In genomic region chr12:89880695-89881350, GRCh38 we compare ENCODE assay signal across 1 cellular context.
TF ChIP-seq lines count a peak whose summit lies in the region.

No MANE protein-coding gene starts in this region.

TF ChIP-seq in GM12878, 131 proteins besides CTCF, POLR2A, EP300 and RAD21 (continued from another document):
- no peak for TF ChIP-seq ZNF592 (IDR thresholded peaks at IDR 0.05)
- no peak for TF ChIP-seq NFYA (IDR thresholded peaks at IDR 0.05; ENCODE audit: borderline replicate concordance, low read depth, low read length)
- TF ChIP-seq IRF4 (IDR thresholded peaks at IDR 0.05; ENCODE audit: low read depth, low read length): peak; percentile 51; the same call in 1 of the 2 replicates
- peak; percentile 64 for TF ChIP-seq ATF7 (IDR thresholded peaks at IDR 0.05; ENCODE audit: low read depth)
- peak; percentile 87 for TF ChIP-seq CBFB (IDR thresholded peaks at IDR 0.05; ENCODE audit: low read depth)
- 0 out of 2 replicates have a peak, but pooled peaks have one; percentile 65 for TF ChIP-seq NBN (IDR thresholded peaks at IDR 0.05)
- TF ChIP-seq, protein P1, sequence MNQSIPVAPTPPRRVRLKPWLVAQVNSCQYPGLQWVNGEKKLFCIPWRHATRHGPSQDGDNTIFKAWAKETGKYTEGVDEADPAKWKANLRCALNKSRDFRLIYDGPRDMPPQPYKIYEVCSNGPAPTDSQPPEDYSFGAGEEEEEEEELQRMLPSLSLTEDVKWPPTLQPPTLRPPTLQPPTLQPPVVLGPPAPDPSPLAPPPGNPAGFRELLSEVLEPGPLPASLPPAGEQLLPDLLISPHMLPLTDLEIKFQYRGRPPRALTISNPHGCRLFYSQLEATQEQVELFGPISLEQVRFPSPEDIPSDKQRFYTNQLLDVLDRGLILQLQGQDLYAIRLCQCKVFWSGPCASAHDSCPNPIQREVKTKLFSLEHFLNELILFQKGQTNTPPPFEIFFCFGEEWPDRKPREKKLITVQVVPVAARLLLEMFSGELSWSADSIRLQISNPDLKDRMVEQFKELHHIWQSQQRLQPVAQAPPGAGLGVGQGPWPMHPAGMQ (IDR thresholded peaks at IDR 0.05; ENCODE audit: borderline replicate concordance): no peak
- TF ChIP-seq KLF5 (IDR thresholded peaks at IDR 0.05; ENCODE audit: partially characterized antibody): peak; percentile 62
- peak; percentile 70; the same call in 1 of the 2 replicates for TF ChIP-seq BACH1 (IDR thresholded peaks at IDR 0.05; ENCODE audit: borderline replicate concordance)
